8 cellular contexts compared by ENCODE assay signal in genomic region chr15:90389513-90389912, GRCh38. TPM values are rescaled to one million over a fixed set of nuclear protein-coding genes. Genes with fewer than 3 reads are reported as not detected.
DNase-seq lines count a peak whose midpoint lies in the region; ATAC-seq and TF ChIP-seq lines count a peak whose summit lies in the region.

No MANE protein-coding gene starts in this region.

- DNase-seq in activated naive CD4-positive, alpha-beta T cell treated with anti-CD3 and anti-CD28 coated beads, Interleukin-2, amount 10 ng/mL, durations not matched to agents 7 days and 5 days, result no peak
- no peak for DNase-seq in activated naive CD4-positive, alpha-beta T cell treated with anti-CD3 and anti-CD28 coated beads, Interleukin-2, amount 50 U/mL, for 16 hours
- DNase-seq in MCF 10A (ENCODE audit: unreplicated experiment) (peak; percentile 9), mesothelial cell of epicardium (ENCODE audit: low spot score in 2 of 2, unreplicated experiment in 2 of 2) (no peak), upper lobe of left lung (no peak), hepatic stellate cell (ENCODE audit: low spot score) (no peak)
- DNase-seq in activated CD4-positive, CD25-positive, alpha-beta regulatory T cell treated with anti-CD3 and anti-CD28 coated beads, Interleukin-2, amount 50 U/mL, for 72 hours, result no peak
- no peak for DNase-seq in stimulated activated CD4-positive, alpha-beta T cell treated with anti-CD3 and anti-CD28 coated beads, Interleukin-2, amount 100 ng/mL, for 48 hours

- intact Hi-C loops in MCF 10A (cut with micrococcal nuclease), result loop anchor here (1.0 to 5.0 kb wide), 3 partner anchors 27 to 69 kb away; no protein-coding TSS in a partner anchor

- H3K36me3 ChIP-seq in upper lobe of left lung, result peaks cover 6 to 21% (median 8%) of the 10 kb centered on the region in 4 donors

- H3K4me1 Mint-ChIP-seq in activated naive CD4-positive, alpha-beta T cell treated with anti-CD3 and anti-CD28 coated beads, Interleukin-2, amount 10 ng/mL, durations not matched to agents 7 days and 5 days, result peaks cover 61% of the 10 kb centered on the region
- H3K4me1 Mint-ChIP-seq in MCF 10A (ENCODE audit: insufficient read depth, unreplicated experiment) (peaks cover 53% of the 10 kb centered on the region), mesothelial cell of epicardium (peaks cover 40% of the 10 kb centered on the region)

- H3K36me3 Mint-ChIP-seq in activated naive CD4-positive, alpha-beta T cell treated with anti-CD3 and anti-CD28 coated beads, Interleukin-2, amount 10 ng/mL, durations not matched to agents 7 days and 5 days, result peaks cover 40% of the 10 kb centered on the region
- H3K36me3 Mint-ChIP-seq in MCF 10A (ENCODE audit: insufficient read depth, unreplicated experiment) (peaks cover 41% of the 10 kb centered on the region), mesothelial cell of epicardium (peaks cover 10% of the 10 kb centered on the region)

- no peaks in the 10 kb centered on the region for H3K27me3 ChIP-seq in upper lobe of left lung

- H3K4me1 ChIP-seq in upper lobe of left lung, result peaks cover 34 to 54% (median 47%) of the 10 kb centered on the region in 4 donors

- no peaks in the 10 kb centered on the region for H3K9me3 ChIP-seq in upper lobe of left lung

- POLR2A ChIA-PET in MCF 10A (lab: Yijun Ruan, JAX), result interaction anchor here (0.9 to 5.8 kb wide), 9 partner anchors 12 to 141 kb away, joined by 3 to 133 read pairs (median 19); no protein-coding TSS in a partner anchor

- CTCF ChIA-PET in activated naive CD4-positive, alpha-beta T cell treated with anti-CD3 and anti-CD28 coated beads, Interleukin-2, amount 10 ng/mL, durations not matched to agents 7 days and 5 days (lab: Charles Lee), result interaction anchor here (2.2 to 2.5 kb wide), 3 partner anchors 27 to 92 kb away, joined by 6 to 10 read pairs (median 9); no protein-coding TSS in a partner anchor
- CTCF ChIA-PET in MCF 10A (lab: Yijun Ruan, JAX), result interaction anchor here (0.6 to 1.4 kb wide), 6 partner anchors 15 to 276 kb away, joined by 3 to 9 read pairs (median 4); no protein-coding TSS in a partner anchor

- no peak for ATAC-seq in upper lobe of left lung (ENCODE audit: low FRiP score in 2 of 2)

- no peaks in the 10 kb centered on the region for H3K9me3 Mint-ChIP-seq in activated naive CD4-positive, alpha-beta T cell treated with anti-CD3 and anti-CD28 coated beads, Interleukin-2, amount 10 ng/mL, durations not matched to agents 7 days and 5 days
- H3K9me3 Mint-ChIP-seq in MCF 10A (ENCODE audit: unreplicated experiment) (no peaks in the 10 kb centered on the region), mesothelial cell of epicardium (no peaks in the 10 kb centered on the region)

- peak overlapping the region; percentile 98 to 100 (median 99) for H3K27ac ChIP-seq in upper lobe of left lung

- 39 to 51% methylated on average over 6 of the region's 6 CpGs for WGBS in upper lobe of left lung, 2 donors

- no peak for TF ChIP-seq EP300 in upper lobe of left lung (IDR thresholded peaks at IDR 0.05)

- H3K27ac Mint-ChIP-seq in activated naive CD4-positive, alpha-beta T cell treated with anti-CD3 and anti-CD28 coated beads, Interleukin-2, amount 10 ng/mL, durations not matched to agents 7 days and 5 days, result peak overlapping the region; percentile 97
- H3K27ac Mint-ChIP-seq in MCF 10A (ENCODE audit: low read depth, unreplicated experiment), result peak overlapping the region; percentile 96
- H3K27ac Mint-ChIP-seq in mesothelial cell of epicardium, result peak overlapping the region; percentile 88

- H3K4me3 Mint-ChIP-seq in activated naive CD4-positive, alpha-beta T cell treated with anti-CD3 and anti-CD28 coated beads, Interleukin-2, amount 10 ng/mL, durations not matched to agents 7 days and 5 days, result peak overlapping the region; percentile 75
- H3K4me3 Mint-ChIP-seq in MCF 10A (ENCODE audit: unreplicated experiment), result peak overlapping the region; percentile 96
- peak overlapping the region; percentile 77 for H3K4me3 Mint-ChIP-seq in mesothelial cell of epicardium

- H3K4me3 ChIP-seq in upper lobe of left lung, result peak overlapping the region; percentile 69 to 98 (median 88)

- no peaks in the 10 kb centered on the region for H3K27me3 Mint-ChIP-seq in activated naive CD4-positive, alpha-beta T cell treated with anti-CD3 and anti-CD28 coated beads, Interleukin-2, amount 10 ng/mL, durations not matched to agents 7 days and 5 days
- H3K27me3 Mint-ChIP-seq in MCF 10A (ENCODE audit: insufficient read depth, unreplicated experiment), result no peaks in the 10 kb centered on the region
- no peaks in the 10 kb centered on the region for H3K27me3 Mint-ChIP-seq in mesothelial cell of epicardium (ENCODE audit: low read depth)

- no TSS peak for BruUV-seq in MCF 10A (replicated peaks; lab: Mats Ljungman, UMichigan)

- no peak for TF ChIP-seq POLR2A in upper lobe of left lung (IDR thresholded peaks at IDR 0.05)

- no peak for TF ChIP-seq CTCF in MCF 10A (IDR thresholded peaks at IDR 0.05; ENCODE audit: unreplicated experiment)
- no peak for TF ChIP-seq CTCF in mesothelial cell of epicardium (IDR thresholded peaks at IDR 0.05; ENCODE audit: unreplicated experiment)
- no peak for TF ChIP-seq CTCF in upper lobe of left lung (IDR thresholded peaks at IDR 0.05)

RNA-seq across cellular contexts. Expression of gene IQGAP1, which starts 1.5 kb away (rescaled TPM):
- total RNA-seq in MCF 10A (2022), result 264 and 284 TPM in 2 replicates
- 104 to 110 TPM (median 105 TPM) in 3 replicates for total RNA-seq in mesothelial cell of epicardium
- total RNA-seq in upper lobe of left lung, result 100 to 1,000 TPM; 216 to 502 (median 344) TPM

RNA-seq across cellular contexts. Expression of gene ZNF774, which starts 37.4 kb away (rescaled TPM):
- 2.6 and 4.8 TPM in 2 replicates for total RNA-seq in MCF 10A (2022)
- total RNA-seq in mesothelial cell of epicardium, result 7.4 to 10.0 TPM (median 8.0 TPM) in 3 replicates
- 1 to 10 TPM in 5 of 6 donors, under 1 TPM in 1; 1.00 to 8.4 (median 3.4) TPM for total RNA-seq in upper lobe of left lung
